ENCODE assay signal across 1 cellular context in the genomic region with DNA sequence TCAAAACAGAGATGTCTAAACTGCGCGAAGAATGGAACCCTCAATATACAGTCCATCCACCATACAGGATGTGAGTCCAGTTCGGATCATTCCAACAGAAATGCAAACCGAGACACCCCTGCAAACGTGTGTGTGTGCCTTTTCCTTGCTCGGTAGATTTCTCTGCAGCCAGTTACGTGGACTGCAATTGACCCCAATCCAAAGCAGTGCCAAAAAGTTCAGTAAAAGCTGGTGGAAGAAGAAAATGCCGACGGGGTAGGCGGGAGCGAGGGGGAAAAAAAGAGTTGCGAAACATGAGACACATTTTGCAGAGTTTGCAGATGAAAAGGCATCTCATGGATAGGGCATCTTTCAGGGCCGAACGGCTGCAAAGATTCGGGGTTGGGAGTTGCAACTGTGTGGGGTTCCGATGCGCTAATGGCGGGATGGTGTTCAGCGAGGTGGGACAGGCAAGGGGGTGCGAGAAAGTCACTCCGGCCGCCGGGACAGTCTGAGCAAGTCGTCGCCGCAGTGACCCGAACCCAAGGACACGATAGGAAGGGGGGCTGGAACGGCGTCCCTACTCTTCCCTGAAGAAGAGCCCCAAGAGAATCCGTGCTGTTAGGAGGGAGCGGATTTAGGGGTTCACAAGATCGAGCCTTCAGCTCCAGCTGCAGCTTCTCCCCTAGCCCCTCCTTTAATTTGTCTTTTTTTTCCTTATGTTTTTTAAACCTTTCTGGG.
A peak's percentile ranks its signal among the peaks of the same experiment; 100 is the strongest.
TF ChIP-seq lines count a peak whose summit lies in the region.

No MANE protein-coding gene starts in this region.

TF ChIP-seq in K562, 482 proteins besides CTCF, POLR2A, EP300 and RAD21:
- TF ChIP-seq NFE2L1 (tag; IDR thresholded peaks at IDR 0.05; ENCODE audit: borderline replicate concordance, low read depth) (no peak), NCOA4 (IDR thresholded peaks at IDR 0.05; ENCODE audit: partially characterized antibody) (no peak), CEBPB (tag; IDR thresholded peaks at IDR 0.05) (0 out of 2 replicates have a peak, but pooled peaks have one; percentile 13), ZNF197 (CRISPR knock-in tag; IDR thresholded peaks at IDR 0.05; ENCODE audit: low read depth) (no peak), HNRNPK (IDR thresholded peaks at IDR 0.05; ENCODE audit: low read depth, low read length, poor library complexity, severe bottlenecking) (no peak), HSF4 (CRISPR knock-in tag; IDR thresholded peaks at IDR 0.05; ENCODE audit: borderline replicate concordance) (no peak), ZNF354B (CRISPR knock-in tag; IDR thresholded peaks at IDR 0.05) (no peak)
